13 cellular contexts compared by ENCODE assay signal in the genomic region with DNA sequence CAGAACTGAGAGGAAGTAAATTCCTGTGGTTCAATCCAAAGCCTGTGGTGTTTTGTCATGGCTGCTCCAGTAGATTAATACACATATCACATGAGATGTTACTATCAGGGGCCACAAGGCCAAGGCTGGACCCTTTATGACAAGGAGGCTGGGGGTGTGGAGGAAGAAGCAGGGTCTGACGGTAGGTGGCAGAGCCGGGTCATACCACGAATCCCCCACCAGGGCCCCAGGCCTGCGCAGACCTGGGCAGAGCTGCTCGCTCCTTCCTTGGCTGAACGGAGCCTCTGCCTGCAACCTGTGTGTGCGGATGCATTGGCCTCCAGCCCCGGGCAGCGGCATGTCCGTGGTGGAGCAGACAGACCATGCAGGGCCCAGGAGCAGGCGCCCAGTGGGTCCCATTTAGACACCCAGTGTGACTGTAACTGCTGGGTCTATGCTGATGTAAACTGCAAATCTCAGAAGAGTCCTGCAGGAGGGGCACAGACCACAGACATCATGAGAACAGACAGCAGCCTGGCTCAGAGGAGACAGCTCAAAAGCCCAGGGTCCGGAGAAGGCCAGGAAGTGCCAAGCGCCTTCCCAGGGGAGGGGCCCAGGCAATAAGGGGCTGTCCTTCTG.
DNase-seq lines count a peak whose midpoint lies in the region; ATAC-seq and TF ChIP-seq lines count a peak whose summit lies in the region.
"Had no signal": no experiment of that assay in that cellular context is flagged by ENCODE, and none has a peak within 500 bp of the region (broad histone marks: within the 10 kb centered on the region; RNA-seq: fewer than 3 reads in every experiment).

No MANE protein-coding gene starts in this region.

- no peak overlapping the region for H3K23ac ChIP-seq in trophoblast cell (ENCODE audit: low read length)

- TF ChIP-seq POLR2A in stomach (IDR thresholded peaks at IDR 0.05): no peak

- DNase-seq in GM12864 (ENCODE audit: low read depth): no peak
- DNase-seq in Panc1 (ENCODE audit: low read depth, low spot score): no peak
- peak; percentile 28 for DNase-seq in fibroblast of peridontal ligament (ENCODE audit: extremely low read depth)
- no peak for DNase-seq in trophoblast cell
- no peak for DNase-seq in stomach
- DNase-seq in anterior cingulate cortex (lab: John Stamatoyannopoulos, UW): no peak
- no peak for DNase-seq in NCI-H1694 (lab: John Stamatoyannopoulos, UW)
- DNase-seq: activated naive CD8-positive, alpha-beta T cell treated with anti-CD3 and anti-CD28 coated beads, Interleukin-2, amount 10 ng/mL, durations not matched to agents 7 days and 5 days; KG1; NCI-H187 treated with DMSO at 0.1 percent for 48 hours; NCI-H774; stimulated activated CD4-positive, alpha-beta T cell treated with anti-CD3 and anti-CD28 coated beads, Interleukin-4, amount 100 ng/mL, for 1 hour; T1000 had no signal

- TF ChIP-seq CTCF in GM12864 (IDR thresholded peaks at IDR 0.05; ENCODE audit: low read depth, low read length, missing control alignments): peak; percentile 32
- no peak; the same call in 1 of the 2 replicates for TF ChIP-seq CTCF in Panc1 (IDR thresholded peaks at IDR 0.05)
- TF ChIP-seq CTCF in stomach (IDR thresholded peaks at IDR 0.05): no peak

- no CpG with 5 or more reads among the region's 13 CpGs for WGBS in trophoblast cell (ENCODE audit: extremely low coverage, insufficient coverage, insufficient read length)
- 51 to 75% (median 70%) methylated on average over 3 to 13 of the region's 13 CpGs for WGBS in stomach, 5 donors

- intact Hi-C loops in Panc1 (cut with micrococcal nuclease; ENCODE audit: unreplicated experiment) (no loop called here), stomach (cut with DNase I; ENCODE audit: low total_unique reads) (no loop called here)

- H3K4me1 ChIP-seq in Panc1 (ENCODE audit: control insufficient read depth, insufficient read depth, low read length) (peaks cover 40% of the 10 kb centered on the region), trophoblast cell (ENCODE audit: control insufficient read depth in 1 of 2, insufficient read depth in 2 of 2, low read length in 2 of 2) (peaks cover 25 to 30% of the 10 kb centered on the region in 2 experiments), stomach (peaks cover 4 to 23% (median 17%) of the 10 kb centered on the region in 4 donors)

- H3K14ac ChIP-seq in trophoblast cell (ENCODE audit: low read length): peak overlapping the region; percentile 24

- in situ Hi-C loops in Panc1 (cut with HindIII; ENCODE audit: low pct_unique_long_range_greater_than_20kb, low sequenced_read_pairs): no loop called here

- H4K12ac ChIP-seq in trophoblast cell (ENCODE audit: low read depth, low read length): no peak overlapping the region

- TF ChIP-seq EP300 in stomach (IDR thresholded peaks at IDR 0.05): no peak

- ATAC-seq in Panc1: no peak; the same call in 1 of the 2 replicates

- H3K9me3 ChIP-seq in Panc1 (ENCODE audit: control insufficient read depth, insufficient read depth, low read depth, low read length) (no peaks in the 10 kb centered on the region), trophoblast cell (ENCODE audit: insufficient read depth, low read depth, low read length) (peaks cover 4% of the 10 kb centered on the region), stomach (no peaks in the 10 kb centered on the region)

- H3K36me3 ChIP-seq in Panc1 (ENCODE audit: control insufficient read depth, insufficient read depth, low read length): no peaks in the 10 kb centered on the region
- H3K36me3 ChIP-seq in trophoblast cell (ENCODE audit: control insufficient read depth in 1 of 2, insufficient read depth in 2 of 2, low read length in 2 of 2): no peaks in the 10 kb centered on the region
- H3K36me3 ChIP-seq in stomach: no peaks in the 10 kb centered on the region

- no peaks in the 10 kb centered on the region for H3K27me3 ChIP-seq in Panc1 (ENCODE audit: control insufficient read depth, insufficient read depth, low read length)
- no peaks in the 10 kb centered on the region for H3K27me3 ChIP-seq in trophoblast cell (ENCODE audit: insufficient read depth, low read length)
- H3K27me3 ChIP-seq in stomach: peaks cover 0 to 69% (median 12%) of the 10 kb centered on the region in 3 donors

- H3K4me3 ChIP-seq in GM12864 (ENCODE audit: low read depth, low read length) (no peak overlapping the region), Panc1 (ENCODE audit: low read depth in 2 of 2, low read length in 2 of 2) (no peak overlapping the region), trophoblast cell (ENCODE audit: low read depth, low read length) (no peak overlapping the region), stomach (no peak overlapping the region)

- POLR2A ChIA-PET in Panc1 (lab: Charles Lee): no interaction called here

- no peak overlapping the region for H3K18ac ChIP-seq in trophoblast cell (ENCODE audit: low read length)

- CTCF ChIA-PET in Panc1 (lab: Charles Lee): interaction anchor here (0.9 kb wide), 1 partner anchor 180 kb away, joined by 3 read pairs; no protein-coding TSS in a partner anchor

- H2BK12ac ChIP-seq in trophoblast cell (ENCODE audit: low read length): no peak overlapping the region

- BruUV-seq in Panc1 (replicated peaks; lab: Mats Ljungman, UMichigan): no TSS peak

- no peak overlapping the region for H2BK120ac ChIP-seq in trophoblast cell (ENCODE audit: insufficient read depth, low read length, poor library complexity)

- peak overlapping the region; percentile 23 for H4K91ac ChIP-seq in trophoblast cell (ENCODE audit: low read depth, low read length)

- H4K8ac ChIP-seq in trophoblast cell (ENCODE audit: low read depth, low read length): no peak overlapping the region

- H3K27ac ChIP-seq in Panc1 (ENCODE audit: low read length) (peak overlapping the region; percentile 94), trophoblast cell (ENCODE audit: low read depth, low read length) (no peak overlapping the region), stomach (no peak overlapping the region)

- no peak overlapping the region for H3K4me2 ChIP-seq in trophoblast cell (ENCODE audit: low read length)

- H3K9ac ChIP-seq in trophoblast cell (ENCODE audit: low read length): no peak overlapping the region

- H3K4ac ChIP-seq in trophoblast cell (ENCODE audit: low read depth, low read length): no peak overlapping the region

- no peak overlapping the region for H2AFZ ChIP-seq in trophoblast cell (ENCODE audit: insufficient read depth, low read length, poor library complexity)

- peaks cover 2% of the 10 kb centered on the region for H3K79me2 ChIP-seq in trophoblast cell (ENCODE audit: control insufficient read depth, insufficient read depth, low read length, poor library complexity)

- H2BK5ac ChIP-seq in trophoblast cell (ENCODE audit: low read depth, low read length, poor library complexity): no peak overlapping the region

- no peak overlapping the region for H2AK5ac ChIP-seq in trophoblast cell (ENCODE audit: low read length)

- H3K79me1 ChIP-seq in trophoblast cell (ENCODE audit: low read length): peaks cover 3% of the 10 kb centered on the region
